ENCODE assay signal across 1 cellular context in the genomic region with DNA sequence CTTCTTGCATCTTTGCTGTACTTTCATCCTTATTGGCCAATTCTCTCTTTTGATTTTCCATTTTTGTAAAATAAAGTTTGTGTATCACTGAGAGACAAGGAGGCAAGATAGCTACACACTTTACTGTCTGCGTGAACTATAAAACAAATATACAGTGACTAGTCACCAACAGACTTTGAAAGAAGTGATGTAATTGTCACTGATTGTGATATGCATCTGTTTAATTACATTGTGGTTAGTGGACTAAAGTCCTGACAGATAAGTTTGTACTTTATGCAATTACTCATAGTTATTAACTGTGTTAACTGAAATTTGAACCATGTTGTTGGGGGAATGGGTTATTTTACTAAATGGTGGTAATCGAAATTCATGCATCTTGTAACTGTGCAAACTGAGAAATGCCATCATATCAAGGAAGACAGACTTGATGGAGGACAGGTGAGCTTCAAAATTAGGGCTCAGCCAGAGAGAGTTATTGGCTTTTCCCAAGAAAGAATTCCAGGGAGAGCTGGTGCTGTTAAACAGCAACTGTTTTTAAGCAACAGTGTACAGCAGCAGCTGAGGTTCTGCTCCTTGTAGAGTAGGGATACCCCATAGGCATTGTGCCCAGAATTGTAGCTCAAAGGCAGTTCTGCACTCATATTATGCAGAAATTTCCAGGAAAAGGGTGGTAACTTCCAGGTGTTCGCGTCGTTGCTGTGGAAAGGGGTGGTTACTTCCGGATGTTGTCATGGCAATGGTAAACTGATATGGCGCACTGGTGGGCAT.
TF ChIP-seq lines count a peak whose summit lies in the region.

No MANE protein-coding gene starts in this region.

TF ChIP-seq in K562, 482 proteins besides CTCF, POLR2A, EP300 and RAD21 (continued from another document and continues in another):
- TF ChIP-seq C11orf30 (IDR thresholded peaks at IDR 0.05; ENCODE audit: low read depth): 0 out of 2 replicates have a peak, but pooled peaks have one; percentile 28
- TF ChIP-seq SMARCC2 (IDR thresholded peaks at IDR 0.05; ENCODE audit: low read depth): peak; percentile 87
- no peak for TF ChIP-seq ATF1 (CRISPR knock-in tag; IDR thresholded peaks at IDR 0.05)
- TF ChIP-seq ATF1 (tag; IDR thresholded peaks at IDR 0.05): peak; percentile 78
- TF ChIP-seq MXI1 (IDR thresholded peaks at IDR 0.05; ENCODE audit: low read depth, low read length): peak; percentile 86
- peak; percentile 83 for TF ChIP-seq ARID1B (IDR thresholded peaks at IDR 0.05)
- TF ChIP-seq ZBTB40 (IDR thresholded peaks at IDR 0.05): peak; percentile 64; the same call in 1 of the 2 replicates
- TF ChIP-seq ZBTB40 (CRISPR knock-in tag; IDR thresholded peaks at IDR 0.05): no peak
- TF ChIP-seq SRF (CRISPR knock-in tag; IDR thresholded peaks at IDR 0.05): no peak; a peak in 1 of 4 replicates
- TF ChIP-seq TEAD4 (IDR thresholded peaks at IDR 0.05; ENCODE audit: low read length): peak; percentile 41; the same call in 1 of the 2 replicates
- no peak for TF ChIP-seq TEAD4 (CRISPR knock-in tag; IDR thresholded peaks at IDR 0.05; ENCODE audit: borderline replicate concordance)
- peak; percentile 83; the same call in 1 of the 2 replicates for TF ChIP-seq SMARCA4 (IDR thresholded peaks at IDR 0.05)
- TF ChIP-seq NCOR1 (IDR thresholded peaks at IDR 0.05): peak; percentile 20; the same call in 1 of the 2 replicates
- peak; percentile 49 for TF ChIP-seq NFIC (IDR thresholded peaks at IDR 0.05)
- 0 out of 2 replicates have a peak, but pooled peaks have one; percentile 41 for TF ChIP-seq GATAD2B (IDR thresholded peaks at IDR 0.05; ENCODE audit: borderline replicate concordance)
- no peak for TF ChIP-seq XRCC5 (IDR thresholded peaks at IDR 0.05; ENCODE audit: low read depth, low read length)
- TF ChIP-seq NEUROD1 (IDR thresholded peaks at IDR 0.05; ENCODE audit: borderline replicate concordance, low read depth, low read length, partially characterized antibody): peak; percentile 31
- TF ChIP-seq HDAC3 (IDR thresholded peaks at IDR 0.05; ENCODE audit: borderline replicate concordance, partially characterized antibody): peak; percentile 51
- TF ChIP-seq, protein P1, sequence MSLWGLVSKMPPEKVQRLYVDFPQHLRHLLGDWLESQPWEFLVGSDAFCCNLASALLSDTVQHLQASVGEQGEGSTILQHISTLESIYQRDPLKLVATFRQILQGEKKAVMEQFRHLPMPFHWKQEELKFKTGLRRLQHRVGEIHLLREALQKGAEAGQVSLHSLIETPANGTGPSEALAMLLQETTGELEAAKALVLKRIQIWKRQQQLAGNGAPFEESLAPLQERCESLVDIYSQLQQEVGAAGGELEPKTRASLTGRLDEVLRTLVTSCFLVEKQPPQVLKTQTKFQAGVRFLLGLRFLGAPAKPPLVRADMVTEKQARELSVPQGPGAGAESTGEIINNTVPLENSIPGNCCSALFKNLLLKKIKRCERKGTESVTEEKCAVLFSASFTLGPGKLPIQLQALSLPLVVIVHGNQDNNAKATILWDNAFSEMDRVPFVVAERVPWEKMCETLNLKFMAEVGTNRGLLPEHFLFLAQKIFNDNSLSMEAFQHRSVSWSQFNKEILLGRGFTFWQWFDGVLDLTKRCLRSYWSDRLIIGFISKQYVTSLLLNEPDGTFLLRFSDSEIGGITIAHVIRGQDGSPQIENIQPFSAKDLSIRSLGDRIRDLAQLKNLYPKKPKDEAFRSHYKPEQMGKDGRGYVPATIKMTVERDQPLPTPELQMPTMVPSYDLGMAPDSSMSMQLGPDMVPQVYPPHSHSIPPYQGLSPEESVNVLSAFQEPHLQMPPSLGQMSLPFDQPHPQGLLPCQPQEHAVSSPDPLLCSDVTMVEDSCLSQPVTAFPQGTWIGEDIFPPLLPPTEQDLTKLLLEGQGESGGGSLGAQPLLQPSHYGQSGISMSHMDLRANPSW (CRISPR knock-in tag; IDR thresholded peaks at IDR 0.05): no peak
- peak; percentile 88 to 95 for TF ChIP-seq ETV6 (IDR thresholded peaks at IDR 0.05; ENCODE audit: borderline replicate concordance in 1 of 2, low read depth in 2 of 2, low read length in 1 of 2)
- no peak for TF ChIP-seq ETV6 (CRISPR knock-in tag; IDR thresholded peaks at IDR 0.05; ENCODE audit: borderline replicate concordance)
- TF ChIP-seq, protein P2, sequence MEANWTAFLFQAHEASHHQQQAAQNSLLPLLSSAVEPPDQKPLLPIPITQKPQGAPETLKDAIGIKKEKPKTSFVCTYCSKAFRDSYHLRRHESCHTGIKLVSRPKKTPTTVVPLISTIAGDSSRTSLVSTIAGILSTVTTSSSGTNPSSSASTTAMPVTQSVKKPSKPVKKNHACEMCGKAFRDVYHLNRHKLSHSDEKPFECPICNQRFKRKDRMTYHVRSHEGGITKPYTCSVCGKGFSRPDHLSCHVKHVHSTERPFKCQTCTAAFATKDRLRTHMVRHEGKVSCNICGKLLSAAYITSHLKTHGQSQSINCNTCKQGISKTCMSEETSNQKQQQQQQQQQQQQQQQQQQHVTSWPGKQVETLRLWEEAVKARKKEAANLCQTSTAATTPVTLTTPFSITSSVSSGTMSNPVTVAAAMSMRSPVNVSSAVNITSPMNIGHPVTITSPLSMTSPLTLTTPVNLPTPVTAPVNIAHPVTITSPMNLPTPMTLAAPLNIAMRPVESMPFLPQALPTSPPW (CRISPR knock-in tag; IDR thresholded peaks at IDR 0.05): no peak
- TF ChIP-seq SOX6 (IDR thresholded peaks at IDR 0.05): peak; percentile 87
- TF ChIP-seq KLF1 (tag; IDR thresholded peaks at IDR 0.05): peak; percentile 37; the same call in 1 of the 2 replicates
- peak; percentile 41 for TF ChIP-seq CREB1 (IDR thresholded peaks at IDR 0.05)
- TF ChIP-seq CREB1 (CRISPR knock-in tag; IDR thresholded peaks at IDR 0.05): no peak
- TF ChIP-seq ETV1 (tag; conservative IDR thresholded peaks at IDR 0.05; ENCODE audit: low read depth): peak; percentile 50
- peak; percentile 31 to 39; a peak in 1 of 4 replicates for TF ChIP-seq NRF1 (conservative IDR thresholded peaks at IDR 0.05 in 1 of 2, IDR thresholded peaks at IDR 0.05 in 1 of 2)
- TF ChIP-seq GTF2F1 (IDR thresholded peaks at IDR 0.05; ENCODE audit: low read depth, low read length): 0 out of 2 replicates have a peak, but pooled peaks have one; percentile 34
- TF ChIP-seq FOXA3 (CRISPR knock-in tag; conservative IDR thresholded peaks at IDR 0.05 in 1 of 2, IDR thresholded peaks at IDR 0.05 in 1 of 2): peak in 1 of 2 experiments; percentile 61; a peak in 1 of 4 replicates
- TF ChIP-seq CBFB (CRISPR knock-in tag; IDR thresholded peaks at IDR 0.05): peak; percentile 21; the same call in 1 of the 2 replicates
- TF ChIP-seq RFX1 (IDR thresholded peaks at IDR 0.05): peak; percentile 97
